Comparison of ENCODE assay signal across 10 cellular contexts in the genomic region with DNA sequence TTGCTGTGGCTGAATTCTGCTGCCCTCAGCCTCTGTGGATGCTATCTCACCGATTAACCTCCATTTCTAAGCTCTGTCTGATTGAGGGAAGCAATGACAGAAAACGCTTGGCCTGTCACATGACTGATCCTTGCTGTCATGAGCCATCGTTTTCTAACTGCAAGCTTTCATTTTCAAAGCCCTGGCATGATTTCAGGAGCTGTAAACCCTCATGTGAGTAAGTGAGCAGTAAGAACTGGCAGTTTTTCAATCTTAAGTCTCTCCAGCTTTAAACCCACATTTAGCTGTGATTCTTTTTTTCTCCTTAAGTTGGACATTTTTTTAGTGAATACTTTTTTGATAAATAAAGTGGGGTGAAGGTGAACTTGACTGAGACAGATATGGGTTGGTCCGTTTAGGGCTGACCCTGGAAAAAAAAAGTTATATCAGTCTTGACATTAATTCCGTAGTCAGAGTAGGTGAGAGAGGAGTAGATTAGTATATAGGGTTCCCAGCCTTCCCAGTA.
DNase-seq lines count a peak whose midpoint lies in the region; ATAC-seq and TF ChIP-seq lines count a peak whose summit lies in the region.
"Had no signal": no experiment of that assay in that cellular context is flagged by ENCODE, and none has a peak within 500 bp of the region (broad histone marks: within the 10 kb centered on the region; RNA-seq: fewer than 3 reads in every experiment).

No MANE protein-coding gene starts in this region.

- H3K27me3 Mint-ChIP-seq in activated CD8-positive, alpha-beta T cell treated with anti-CD3 and anti-CD28 coated beads for 36 hours, result no peaks in the 10 kb centered on the region
- no peaks in the 10 kb centered on the region for H3K27me3 Mint-ChIP-seq in activated CD4-positive, alpha-beta T cell treated with anti-CD3 and anti-CD28 coated beads, Interleukin-2, amount 10 ng/mL, durations not matched to agents 7 days and 5 days
- no peaks in the 10 kb centered on the region for H3K27me3 Mint-ChIP-seq in T-cell
- H3K27me3 Mint-ChIP-seq: stimulated activated naive CD8-positive, alpha-beta T cell treated with anti-CD3 and anti-CD28 coated beads, Interleukin-15, Interleukin-2, amounts not matched to agents 100 ng/mL and 50 ng/mL, for 24 hours had no signal

- H3K27ac Mint-ChIP-seq in activated CD8-positive, alpha-beta T cell treated with anti-CD3 and anti-CD28 coated beads for 36 hours, result no peak overlapping the region
- H3K27ac Mint-ChIP-seq in activated CD4-positive, alpha-beta T cell treated with anti-CD3 and anti-CD28 coated beads, Interleukin-2, amount 10 ng/mL, durations not matched to agents 7 days and 5 days, result no peak overlapping the region
- H3K27ac Mint-ChIP-seq in T-cell, result no peak overlapping the region
- H3K27ac Mint-ChIP-seq: stimulated activated naive CD8-positive, alpha-beta T cell treated with anti-CD3 and anti-CD28 coated beads, Interleukin-15, Interleukin-2, amounts not matched to agents 100 ng/mL and 50 ng/mL, for 24 hours had no signal

- no peaks in the 10 kb centered on the region for H3K36me3 Mint-ChIP-seq in activated CD8-positive, alpha-beta T cell treated with anti-CD3 and anti-CD28 coated beads for 36 hours (ENCODE audit: low read depth)
- H3K36me3 Mint-ChIP-seq in activated CD4-positive, alpha-beta T cell treated with anti-CD3 and anti-CD28 coated beads, Interleukin-2, amount 10 ng/mL, durations not matched to agents 7 days and 5 days (ENCODE audit: low read depth), result no peaks in the 10 kb centered on the region
- peaks cover 4% of the 10 kb centered on the region for H3K36me3 Mint-ChIP-seq in T-cell

- H3K9me3 Mint-ChIP-seq in activated CD8-positive, alpha-beta T cell treated with anti-CD3 and anti-CD28 coated beads for 36 hours, result no peaks in the 10 kb centered on the region
- no peaks in the 10 kb centered on the region for H3K9me3 Mint-ChIP-seq in activated CD4-positive, alpha-beta T cell treated with anti-CD3 and anti-CD28 coated beads, Interleukin-2, amount 10 ng/mL, durations not matched to agents 7 days and 5 days
- no peaks in the 10 kb centered on the region for H3K9me3 Mint-ChIP-seq in T-cell
- H3K9me3 Mint-ChIP-seq: stimulated activated naive CD8-positive, alpha-beta T cell treated with anti-CD3 and anti-CD28 coated beads, Interleukin-15, Interleukin-2, amounts not matched to agents 100 ng/mL and 50 ng/mL, for 24 hours had no signal

- H3K4me3 ChIP-seq in skeletal muscle cell (ENCODE audit: low read depth, low read length), result no peak overlapping the region

- no peak overlapping the region for H3K4me3 Mint-ChIP-seq in activated CD8-positive, alpha-beta T cell treated with anti-CD3 and anti-CD28 coated beads for 36 hours
- H3K4me3 Mint-ChIP-seq in activated CD4-positive, alpha-beta T cell treated with anti-CD3 and anti-CD28 coated beads, Interleukin-2, amount 10 ng/mL, durations not matched to agents 7 days and 5 days, result no peak overlapping the region
- no peak overlapping the region for H3K4me3 Mint-ChIP-seq in T-cell
- H3K4me3 Mint-ChIP-seq: stimulated activated naive CD8-positive, alpha-beta T cell treated with anti-CD3 and anti-CD28 coated beads, Interleukin-15, Interleukin-2, amounts not matched to agents 100 ng/mL and 50 ng/mL, for 24 hours had no signal

- CTCF ChIA-PET in activated CD8-positive, alpha-beta T cell treated with anti-CD3 and anti-CD28 coated beads for 36 hours (lab: Charles Lee), result interaction anchor here (1.8 to 2.6 kb wide), 2 partner anchors 14 to 106 kb away, joined by 3 to 12 read pairs; no protein-coding TSS in a partner anchor
- CTCF ChIA-PET in activated CD4-positive, alpha-beta T cell treated with anti-CD3 and anti-CD28 coated beads, Interleukin-2, amount 10 ng/mL, durations not matched to agents 7 days and 5 days (lab: Charles Lee), result interaction anchor here (1.7 kb wide), 1 partner anchor 14 kb away, joined by 8 read pairs; no protein-coding TSS in a partner anchor
- CTCF ChIA-PET in T-cell (lab: Charles Lee), result interaction anchor here in 1 of 2 donors (0.5 to 0.6 kb wide), 2 partner anchors 9 to 14 kb away, joined by 3 read pairs; no protein-coding TSS in a partner anchor

- ATAC-seq in SK-N-SH treated with all-trans-retinoic acid at 6 μM for 48 hours (peak; percentile 95), HG03025 (IDR thresholded peaks at IDR 0.05; ENCODE audit: low FRiP score, unreplicated experiment) (no peak), T-cell (replicated peaks in 1 of 4) (no peak)
- ATAC-seq in activated CD8-positive, alpha-beta T cell treated with anti-CD3 and anti-CD28 coated beads for 36 hours, result no peak
- ATAC-seq: Panc1 had no signal

- POLR2A ChIA-PET in activated CD8-positive, alpha-beta T cell treated with anti-CD3 and anti-CD28 coated beads for 36 hours (lab: Charles Lee), result interaction anchor here (0.6 kb wide), 1 partner anchor 1341 kb away, joined by 3 read pairs; no protein-coding TSS in a partner anchor
- POLR2A ChIA-PET in activated CD4-positive, alpha-beta T cell treated with anti-CD3 and anti-CD28 coated beads, Interleukin-2, amount 10 ng/mL, durations not matched to agents 7 days and 5 days (lab: Charles Lee), result no interaction called here
- POLR2A ChIA-PET in T-cell (lab: Charles Lee), result interaction anchor here in 1 of 2 donors (0.6 kb wide), 1 partner anchor 14 kb away, joined by 6 read pairs; no protein-coding TSS in a partner anchor

- intact Hi-C loops in head of caudate nucleus (cut with DNase I), result no loop called here
- intact Hi-C loops in activated CD8-positive, alpha-beta T cell treated with anti-CD3 and anti-CD28 coated beads for 36 hours (cut with micrococcal nuclease), result no loop called here

- no peaks in the 10 kb centered on the region for H3K4me1 Mint-ChIP-seq in activated CD8-positive, alpha-beta T cell treated with anti-CD3 and anti-CD28 coated beads for 36 hours (ENCODE audit: low read depth)
- no peaks in the 10 kb centered on the region for H3K4me1 Mint-ChIP-seq in activated CD4-positive, alpha-beta T cell treated with anti-CD3 and anti-CD28 coated beads, Interleukin-2, amount 10 ng/mL, durations not matched to agents 7 days and 5 days
- H3K4me1 Mint-ChIP-seq in T-cell, result no peaks in the 10 kb centered on the region

- DNase-seq in GM04504 (ENCODE audit: low read depth), result peak; percentile 98
- peak in 40 of 42 donors; percentile 11 to 83 (median 60) for DNase-seq in head of caudate nucleus
- DNase-seq in skeletal muscle cell (ENCODE audit: low read depth), result peak; percentile 98
- no peak for DNase-seq in activated CD8-positive, alpha-beta T cell treated with anti-CD3 and anti-CD28 coated beads for 36 hours
- DNase-seq in activated CD4-positive, alpha-beta T cell treated with anti-CD3 and anti-CD28 coated beads, Interleukin-2, amount 10 ng/mL, durations not matched to agents 7 days and 5 days, result no peak
- no peak for DNase-seq in T-cell

- TF ChIP-seq CTCF in activated CD8-positive, alpha-beta T cell treated with anti-CD3 and anti-CD28 coated beads for 36 hours (IDR thresholded peaks at IDR 0.05), result no peak

TF ChIP-seq in SK-N-SH treated with all-trans-retinoic acid at 6 μM for 48 hours, 23 proteins besides CTCF, POLR2A, EP300 and RAD21:
- TF ChIP-seq TOX (CRISPR knock-in tag; IDR thresholded peaks at IDR 0.05; ENCODE audit: borderline replicate concordance) (no peak), ARNTL (CRISPR knock-in tag; IDR thresholded peaks at IDR 0.05; ENCODE audit: borderline replicate concordance, low read depth) (no peak), GLIS3 (CRISPR knock-in tag; IDR thresholded peaks at IDR 0.05) (no peak)

Comparison
In these comparisons a context has a peak if more than half of its experiments do, and no peak if none do; other contexts are left out.
1. DNase-seq: peak in GM04504 (single experiment), head of caudate nucleus (40 of 42) and skeletal muscle cell (single experiment); none in activated CD8-positive, alpha-beta T cell treated with anti-CD3 and anti-CD28 coated beads for 36 hours (single experiment), activated CD4-positive, alpha-beta T cell treated with anti-CD3 and anti-CD28 coated beads, Interleukin-2, amount 10 ng/mL, durations not matched to agents 7 days and 5 days (single experiment) and T-cell (0 of 34).